Comparison of ENCODE assay signal across 8 cellular contexts in the genomic region with DNA sequence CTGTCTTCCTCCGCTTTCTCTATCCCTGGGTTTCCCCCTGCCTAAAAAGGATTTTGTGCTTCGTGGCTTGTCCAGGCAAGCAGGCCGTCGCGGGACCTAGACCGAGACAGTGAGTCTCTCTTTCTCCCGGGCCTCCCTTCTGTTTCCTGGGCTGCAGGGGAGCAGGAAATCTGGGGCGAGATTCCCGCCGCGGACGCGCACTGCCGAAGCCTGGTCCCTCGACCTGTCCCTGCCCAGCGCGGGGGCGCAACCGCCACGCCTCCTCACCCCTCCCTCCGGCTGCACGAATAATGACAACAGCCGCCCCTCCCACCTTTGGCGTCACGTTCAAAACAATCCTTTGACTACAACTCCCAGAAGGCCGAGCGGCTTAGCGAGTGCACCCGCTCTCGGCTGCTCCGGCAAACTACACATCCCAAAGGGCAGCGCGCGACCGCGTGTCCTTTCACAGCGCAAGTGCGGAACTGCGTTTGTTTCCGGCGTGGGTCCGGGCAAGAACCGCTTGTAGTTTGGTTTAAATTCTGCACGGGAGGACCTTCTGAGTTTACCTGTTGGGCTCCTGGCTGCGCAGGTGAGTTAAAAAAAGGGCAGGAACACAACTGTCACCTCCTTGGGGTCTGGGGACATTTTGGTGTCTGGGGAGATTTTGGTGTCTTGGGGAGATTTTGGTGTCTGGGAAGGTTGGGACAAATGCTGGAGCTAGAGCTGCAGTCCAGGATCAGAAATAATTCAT. TPM values are rescaled to one million over a fixed set of nuclear protein-coding genes. Genes with fewer than 3 reads are reported as not detected.
DNase-seq lines count a peak whose midpoint lies in the region; ATAC-seq, FAIRE-seq and TF ChIP-seq lines count a peak whose summit lies in the region.

A gene (plus strand): TSS at position 473 of the 733 bp plus-strand sequence. CDS start 1,715 bp downstream, outside the sequence.

- H3K27me3 Mint-ChIP-seq in brain = peaks cover 8% of the 10 kb centered on the region

- H3K4me3 ChIP-seq in gastrocnemius medialis = peak within 1 kb of the TSS; percentile 62 to 92 (median 79)

- H3K9me3 ChIP-seq in gastrocnemius medialis = no peaks in the 10 kb centered on the region

- peak within 1 kb of the TSS; percentile 99 to 100 (median 100) for H3K4me3 Mint-ChIP-seq in brain

- peak; percentile 92 for FAIRE-seq in TTC549 (lab: Jason Lieb, UNC)

- no peaks in the 10 kb centered on the region for H3K27me3 ChIP-seq in gastrocnemius medialis

- in situ Hi-C loops in gastrocnemius medialis (cut with MboI; ENCODE audit: low sequenced_read_pairs in 4 of 4) = loop anchor here in 1 of 4 donors (25.0 kb wide), 1 partner anchor 930 kb away; a partner anchor contains a TSS

- H3K27ac ChIP-seq in 22Rv1 (peak within 1 kb of the TSS; percentile 53), gastrocnemius medialis (peak within 1 kb of the TSS; percentile 84 to 94 (median 91))

- peaks cover 29% of the 10 kb centered on the region for H3K36me3 Mint-ChIP-seq in brain

- TF ChIP-seq CTCF in 22Rv1 (IDR thresholded peaks at IDR 0.05) (no peak), brain (conservative IDR thresholded peaks at IDR 0.05) (no peak), gastrocnemius medialis (IDR thresholded peaks at IDR 0.05 in 4 of 5, conservative IDR thresholded peaks at IDR 0.05 in 1 of 5) (no peak)

- intact Hi-C loops in gastrocnemius medialis (cut with DNase I; ENCODE audit: low total_unique reads) = loop anchor here (1.0 to 2.0 kb wide), 3 partner anchors 10 to 127 kb away; a partner anchor contains a TSS

- H3K4me1 ChIP-seq in gastrocnemius medialis = peaks cover 8 to 23% of the 10 kb centered on the region in 2 donors

- H3K4me1 Mint-ChIP-seq in brain = peaks cover 38% of the 10 kb centered on the region

- no peaks in the 10 kb centered on the region for H3K9me3 Mint-ChIP-seq in brain

- ATAC-seq in GM18520 (IDR thresholded peaks at IDR 0.05; ENCODE audit: unreplicated experiment) = peak; percentile 99
- ATAC-seq in HG03064 (IDR thresholded peaks at IDR 0.05; ENCODE audit: low read depth, unreplicated experiment) = peak; percentile 97
- peak; percentile 99 for ATAC-seq in gastrocnemius medialis

- H3K36me3 ChIP-seq in gastrocnemius medialis = peaks cover 0 to 32% of the 10 kb centered on the region in 2 donors

- peak within 1 kb of the TSS; percentile 93 to 97 (median 95) for H3K27ac Mint-ChIP-seq in brain

- DNase-seq in NCI-H2107 treated with DMSO at 0.1 percent for 48 hours (lab: John Stamatoyannopoulos, UW; ENCODE audit: unreplicated experiment) = peak; percentile 92
- DNase-seq in iPS DF 4.7 (ENCODE audit: extremely low read depth, low spot score) = peak; percentile 96
- peak; percentile 99 for DNase-seq in gastrocnemius medialis

- TF ChIP-seq POLR2A in gastrocnemius medialis (IDR thresholded peaks at IDR 0.05) = peak; percentile 64 to 80

RNA-seq across cellular contexts. Expression of the gene that starts here (rescaled TPM):
- 6.4 TPM for polyA plus RNA-seq in brain (ENCODE audit: insufficient read depth, low read depth, low replicate concordance)
- total RNA-seq in gastrocnemius medialis = 10 to 100 TPM; 10.6 to 15.3 (median 11.2) TPM

Comparison
In these comparisons a context has a peak if more than half of its experiments do, and no peak if none do; other contexts are left out.
1. Peak in every context shown above with its lines: DNase-seq, ATAC-seq, H3K4me3 ChIP-seq and H3K27ac ChIP-seq.